ENCODE assay signal across 16 cellular contexts in genomic region chr3:141552440-141552991, GRCh38.
DNase-seq lines count a peak whose midpoint lies in the region; ATAC-seq and TF ChIP-seq lines count a peak whose summit lies in the region.
"Had no signal": no experiment of that assay in that cellular context is flagged by ENCODE, and none has a peak within 500 bp of the region (broad histone marks: within the 10 kb centered on the region; RNA-seq: fewer than 3 reads in every experiment).

No MANE protein-coding gene starts in this region.

- H3K4me3 ChIP-seq in astrocyte of the spinal cord (ENCODE audit: low read depth, low read length), result no peak overlapping the region
- H3K4me3 ChIP-seq: left ventricle myocardium inferior, smooth muscle cell had no signal

- CTCF ChIA-PET in activated CD8-positive, alpha-beta memory T cell treated with anti-CD3 and anti-CD28 coated beads, Interleukin-2, amount 10 ng/mL, durations not matched to agents 7 days and 5 days (lab: Charles Lee), result interaction anchor here (0.6 to 10.9 kb wide), 14 partner anchors 8 to 303 kb away, joined by 3 to 116 read pairs (median 5); partner anchors contain the start of gene RASA2
- CTCF ChIA-PET in T-cell (lab: Charles Lee), result interaction anchor here (0.6 to 3.6 kb wide), 16 partner anchors 8 to 246 kb away, joined by 3 to 21 read pairs (median 5); no protein-coding TSS in a partner anchor

- peak overlapping the region; percentile 35 for H3K4me3 Mint-ChIP-seq in activated CD8-positive, alpha-beta memory T cell treated with anti-CD3 and anti-CD28 coated beads, Interleukin-2, amount 10 ng/mL, durations not matched to agents 7 days and 5 days
- H3K4me3 Mint-ChIP-seq in T-cell, result peak overlapping the region in 2 of 3 donors; percentile 22 to 42
- H3K4me3 Mint-ChIP-seq in stimulated activated naive B cell treated with anti-CD40 and anti-IgM and Interleukin-4, amounts not matched to agents 10 μg/mL and 1 μg/mL and 100 μg/mL, for 72 hours, result no peak overlapping the region

- no peak for TF ChIP-seq CTCF in astrocyte of the spinal cord (IDR thresholded peaks at IDR 0.05; ENCODE audit: low read depth, low read length)

- no peaks in the 10 kb centered on the region for H3K27me3 Mint-ChIP-seq in activated CD8-positive, alpha-beta memory T cell treated with anti-CD3 and anti-CD28 coated beads, Interleukin-2, amount 10 ng/mL, durations not matched to agents 7 days and 5 days
- H3K27me3 Mint-ChIP-seq in T-cell, result no peaks in the 10 kb centered on the region
- no peaks in the 10 kb centered on the region for H3K27me3 Mint-ChIP-seq in stimulated activated naive B cell treated with anti-CD40 and anti-IgM and Interleukin-4, amounts not matched to agents 10 μg/mL and 1 μg/mL and 100 μg/mL, for 72 hours

- H3K27ac Mint-ChIP-seq in activated CD8-positive, alpha-beta memory T cell treated with anti-CD3 and anti-CD28 coated beads, Interleukin-2, amount 10 ng/mL, durations not matched to agents 7 days and 5 days, result peak overlapping the region; percentile 88
- H3K27ac Mint-ChIP-seq in T-cell, result peak overlapping the region; percentile 61 to 76
- H3K27ac Mint-ChIP-seq in stimulated activated naive B cell treated with anti-CD40 and anti-IgM and Interleukin-4, amounts not matched to agents 10 μg/mL and 1 μg/mL and 100 μg/mL, for 72 hours, result peak overlapping the region; percentile 44

- peak; percentile 71 for ATAC-seq in activated CD8-positive, alpha-beta memory T cell treated with anti-CD3 and anti-CD28 coated beads, Interleukin-2, amount 10 ng/mL, durations not matched to agents 7 days and 5 days
- ATAC-seq in T-cell (replicated peaks in 1 of 4), result peak in 2 of 4 experiments; percentile 31 to 33
- peak; percentile 53 to 57 for ATAC-seq in stimulated activated naive B cell treated with anti-CD40 and anti-IgM and Interleukin-4, amounts not matched to agents 10 μg/mL and 1 μg/mL and 100 μg/mL, for 72 hours (replicated peaks)

- POLR2A ChIA-PET in T-cell (lab: Charles Lee), result interaction anchor here (0.6 to 1.8 kb wide), 10 partner anchors 8 to 75 kb away, joined by 3 to 8 read pairs (median 4); no protein-coding TSS in a partner anchor

- H3K4me1 Mint-ChIP-seq in activated CD8-positive, alpha-beta memory T cell treated with anti-CD3 and anti-CD28 coated beads, Interleukin-2, amount 10 ng/mL, durations not matched to agents 7 days and 5 days, result peaks cover 44% of the 10 kb centered on the region
- peaks cover 56 to 71% (median 70%) of the 10 kb centered on the region in 3 donors for H3K4me1 Mint-ChIP-seq in T-cell
- peaks cover 28 to 50% of the 10 kb centered on the region in 2 donors for H3K4me1 Mint-ChIP-seq in stimulated activated naive B cell treated with anti-CD40 and anti-IgM and Interleukin-4, amounts not matched to agents 10 μg/mL and 1 μg/mL and 100 μg/mL, for 72 hours

- in situ Hi-C loops in astrocyte of the spinal cord (cut with HindIII; ENCODE audit: low sequenced_read_pairs), result no loop called here

- peaks cover 12% of the 10 kb centered on the region for H3K9me3 Mint-ChIP-seq in activated CD8-positive, alpha-beta memory T cell treated with anti-CD3 and anti-CD28 coated beads, Interleukin-2, amount 10 ng/mL, durations not matched to agents 7 days and 5 days (ENCODE audit: low read depth)
- H3K9me3 Mint-ChIP-seq in T-cell, result peaks cover 3 to 6% (median 5%) of the 10 kb centered on the region in 3 donors
- peaks cover 7 to 11% of the 10 kb centered on the region in 2 donors for H3K9me3 Mint-ChIP-seq in stimulated activated naive B cell treated with anti-CD40 and anti-IgM and Interleukin-4, amounts not matched to agents 10 μg/mL and 1 μg/mL and 100 μg/mL, for 72 hours

- peaks cover 46% of the 10 kb centered on the region for H3K36me3 Mint-ChIP-seq in activated CD8-positive, alpha-beta memory T cell treated with anti-CD3 and anti-CD28 coated beads, Interleukin-2, amount 10 ng/mL, durations not matched to agents 7 days and 5 days
- peaks cover 48% of the 10 kb centered on the region for H3K36me3 Mint-ChIP-seq in T-cell
- peaks cover 30 to 39% of the 10 kb centered on the region in 2 donors for H3K36me3 Mint-ChIP-seq in stimulated activated naive B cell treated with anti-CD40 and anti-IgM and Interleukin-4, amounts not matched to agents 10 μg/mL and 1 μg/mL and 100 μg/mL, for 72 hours

- DNase-seq in activated CD8-positive, alpha-beta memory T cell treated with anti-CD3 and anti-CD28 coated beads, Interleukin-2, amount 10 ng/mL, durations not matched to agents 7 days and 5 days, result no peak
- no peak for DNase-seq in activated CD8-positive, alpha-beta memory T cell treated with anti-CD3 and anti-CD28 coated beads, Interleukin-2, amount 50 U/mL, for 48 hours
- no peak for DNase-seq in T-cell
- peak; percentile 17 for DNase-seq in astrocyte of the spinal cord (ENCODE audit: low read depth, low spot score)
- DNase-seq in stimulated activated naive B cell treated with anti-CD40 and anti-IgM and Interleukin-4, amounts not matched to agents 10 μg/mL and 1 μg/mL and 100 μg/mL, for 72 hours, result no peak
- no peak for DNase-seq in A172 (ENCODE audit: low spot score)
- no peak for DNase-seq in iPS-NIHi7 (ENCODE audit: extremely low spot score)
- no peak for DNase-seq in pons (ENCODE audit: low spot score)
- DNase-seq: amniotic stem cell, Caco-2, GOT3, left ventricle myocardium inferior, NCI-H1048, NCI-H69, SK-N-SH had no signal

Comparison
In these comparisons a context has a peak if more than half of its experiments do, and no peak if none do; other contexts are left out.
1. H3K4me3 Mint-ChIP-seq: peak in activated CD8-positive, alpha-beta memory T cell treated with anti-CD3 and anti-CD28 coated beads, Interleukin-2, amount 10 ng/mL, durations not matched to agents 7 days and 5 days (single experiment) and T-cell (2 of 3); none in stimulated activated naive B cell treated with anti-CD40 and anti-IgM and Interleukin-4, amounts not matched to agents 10 μg/mL and 1 μg/mL and 100 μg/mL, for 72 hours (0 of 2).
2. Peak in every context shown above with its lines, with median percentiles within 50 percentile points of each other: H3K27ac Mint-ChIP-seq.